ENCODE assay signal across 7 cellular contexts in the genomic region with DNA sequence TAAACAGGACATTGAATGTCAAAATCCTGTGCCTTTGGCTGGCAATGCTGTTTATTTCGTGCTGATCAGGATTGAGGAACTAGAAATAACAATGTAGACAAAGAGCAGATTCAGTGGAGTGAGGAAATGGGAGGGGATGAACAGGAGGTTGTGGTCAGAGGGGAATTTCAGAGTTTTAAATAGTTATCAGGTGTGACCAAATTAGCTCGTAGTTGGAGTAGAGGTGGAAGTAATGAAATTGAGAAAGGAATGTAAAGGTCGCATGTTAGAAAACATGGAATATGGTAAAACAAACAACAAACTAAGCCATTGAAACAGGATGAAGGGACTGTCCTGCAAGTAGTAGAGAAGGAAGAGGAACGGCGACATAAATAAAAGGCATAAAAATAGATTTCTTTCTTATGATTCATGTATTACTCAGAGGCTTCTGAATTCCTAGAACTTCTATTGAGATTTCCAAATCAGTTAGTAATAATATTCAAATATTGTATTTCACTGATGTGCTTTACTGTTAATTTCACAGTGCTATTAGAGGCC. TPM values are rescaled to one million over a fixed set of nuclear protein-coding genes. Genes with fewer than 3 reads are reported as not detected.
DNase-seq lines count a peak whose midpoint lies in the region; TF ChIP-seq lines count a peak whose summit lies in the region.

No MANE protein-coding gene starts in this region.

- peak overlapping the region; percentile 76 for H3K27ac ChIP-seq in osteoblast (ENCODE audit: low read depth, low read length)

- DNase-seq in GM20000 (ENCODE audit: low spot score) (peak; percentile 38), HT-29 (ENCODE audit: low spot score) (peak; percentile 67), astrocyte of the cerebellum (ENCODE audit: low read depth) (peak; percentile 49), osteoblast (ENCODE audit: insufficient read length, low spot score, missing footprints) (no peak), NCI-H187 treated with DMSO at 0.1 percent for 48 hours (lab: John Stamatoyannopoulos, UW) (no peak), type B pancreatic cell (ENCODE audit: extremely low spot score, unreplicated experiment) (no peak)
- DNase-seq in stimulated activated CD4-positive, alpha-beta T cell treated with anti-CD3 and anti-CD28 coated beads, Interleukin-12 subunit alpha, Interleukin-12 subunit beta, amount 100 ng/mL, for 4 hours: no peak

- no peak overlapping the region for H3K4me3 ChIP-seq in astrocyte of the cerebellum (ENCODE audit: low read depth, low read length)
- peak overlapping the region; percentile 60 for H3K4me3 ChIP-seq in osteoblast (ENCODE audit: insufficient read depth, low read length)

- no peaks in the 10 kb centered on the region for H3K79me2 ChIP-seq in osteoblast (ENCODE audit: insufficient read depth, low read length)

- H3K27me3 ChIP-seq in osteoblast (ENCODE audit: insufficient read depth, low read length): no peaks in the 10 kb centered on the region

- no peaks in the 10 kb centered on the region for H3K36me3 ChIP-seq in osteoblast (ENCODE audit: insufficient read depth, low read length)

- H2AFZ ChIP-seq in osteoblast (ENCODE audit: low read length): peak overlapping the region; percentile 72

- no peak overlapping the region for H3K27ac Mint-ChIP-seq in type B pancreatic cell

- TF ChIP-seq CTCF in GM20000 (IDR thresholded peaks at IDR 0.05; ENCODE audit: extremely low read depth, missing control alignments): no peak
- TF ChIP-seq CTCF in astrocyte of the cerebellum (IDR thresholded peaks at IDR 0.05; ENCODE audit: low read depth, low read length, missing control alignments): no peak
- TF ChIP-seq CTCF in osteoblast (IDR thresholded peaks at IDR 0.05; ENCODE audit: extremely low read depth, low read depth, low read length): no peak
- no peak for TF ChIP-seq CTCF in type B pancreatic cell (conservative IDR thresholded peaks at IDR 0.05)

- H3K4me1 ChIP-seq in osteoblast (ENCODE audit: insufficient read depth, low read length): peaks cover 34% of the 10 kb centered on the region

- no peaks in the 10 kb centered on the region for H3K9me3 ChIP-seq in osteoblast (ENCODE audit: low read depth, low read length)

- H3K27me3 Mint-ChIP-seq in type B pancreatic cell: no peaks in the 10 kb centered on the region

- no peaks in the 10 kb centered on the region for H3K36me3 Mint-ChIP-seq in type B pancreatic cell

- H3K4me2 ChIP-seq in osteoblast (ENCODE audit: insufficient read depth, low read length): peak overlapping the region; percentile 83

- H3K4me3 Mint-ChIP-seq in type B pancreatic cell: no peak overlapping the region

- peaks cover 4% of the 10 kb centered on the region for H3K4me1 Mint-ChIP-seq in type B pancreatic cell (ENCODE audit: unreplicated experiment)

- H3K9me3 Mint-ChIP-seq in type B pancreatic cell: no peaks in the 10 kb centered on the region

- in situ Hi-C loops in astrocyte of the cerebellum (cut with HindIII; ENCODE audit: low sequenced_read_pairs): no loop called here

- H4K20me1 ChIP-seq in osteoblast (ENCODE audit: insufficient read depth, low read length): no peaks in the 10 kb centered on the region

RNA-seq across cellular contexts. Expression of a gene that starts 9.5 kb away (rescaled TPM):
- total RNA-seq in HT-29 (2014; rRNA removed; shearing (Covaris generic)): 53.2 and 62.3 TPM in 2 replicates
- 44.2 and 50.1 TPM in 2 replicates for total RNA-seq in osteoblast
- 16.9 and 25.6 TPM in 2 replicates for total RNA-seq in type B pancreatic cell (ENCODE audit: low replicate concordance)

Comparison
In these comparisons a context has a peak if more than half of its experiments do, and no peak if none do; other contexts are left out.
1. DNase-seq: peak in GM20000 (single experiment), HT-29 (single experiment) and astrocyte of the cerebellum (single experiment); none in osteoblast (single experiment), stimulated activated CD4-positive, alpha-beta T cell treated with anti-CD3 and anti-CD28 coated beads, Interleukin-12 subunit alpha, Interleukin-12 subunit beta, amount 100 ng/mL, for 4 hours (single experiment), NCI-H187 treated with DMSO at 0.1 percent for 48 hours (single experiment) and type B pancreatic cell (single experiment).